In the genomic region with DNA sequence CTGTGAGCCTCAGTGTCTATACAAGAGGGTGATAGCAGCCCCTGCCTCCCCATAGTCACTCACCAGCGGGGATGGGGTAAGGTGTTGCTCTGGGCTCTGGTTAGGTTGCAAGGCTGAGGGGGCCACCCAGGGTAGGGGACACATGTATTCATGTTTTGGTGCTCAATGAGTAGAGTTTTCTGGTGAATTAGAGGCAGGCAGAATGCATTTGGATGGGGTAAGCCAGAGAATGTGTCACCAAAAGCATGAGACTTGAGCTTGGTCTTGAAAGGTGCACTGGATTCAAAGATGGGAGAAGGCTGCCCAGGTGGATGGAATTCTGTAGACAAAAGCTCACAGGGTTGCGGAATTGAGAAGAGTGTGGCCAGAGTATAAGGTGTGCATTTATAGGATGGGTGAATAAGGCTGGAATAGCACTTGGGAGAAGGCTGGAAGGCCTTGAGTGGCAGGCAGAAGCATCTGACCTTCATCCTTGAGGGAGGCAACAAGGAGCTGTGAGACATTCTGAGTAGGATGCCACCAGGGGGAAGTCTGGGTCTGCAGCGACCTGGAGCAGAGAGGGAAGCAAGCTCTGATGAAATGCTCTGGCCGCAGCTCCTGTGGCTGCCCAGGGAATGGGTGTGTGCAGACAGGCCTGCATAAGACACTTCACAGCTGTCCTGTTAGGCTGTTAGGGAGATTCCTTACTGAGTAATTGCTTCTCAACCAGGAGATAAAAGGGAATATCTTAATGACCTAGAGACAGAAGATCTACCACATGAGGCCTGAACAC, we compare ENCODE assay signal across 2 cellular contexts.
TF ChIP-seq lines count a peak whose summit lies in the region.

No MANE protein-coding gene starts in this region.

TF ChIP-seq in IMR-90, 13 proteins besides CTCF, POLR2A, EP300 and RAD21 (continued from another document):
- TF ChIP-seq SMC3 (IDR thresholded peaks at IDR 0.05; ENCODE audit: low read depth, low read length) (no peak), RCOR1 (IDR thresholded peaks at IDR 0.05; ENCODE audit: insufficient replicate concordance, low read length) (no peak), CEBPB (IDR thresholded peaks at IDR 0.05; ENCODE audit: low read depth, low read length) (no peak), CHD1 (IDR thresholded peaks at IDR 0.05; ENCODE audit: low read depth, low read length) (no peak), BHLHE40 (IDR thresholded peaks at IDR 0.05; ENCODE audit: low read depth, low read length) (no peak), USF2 (IDR thresholded peaks at IDR 0.05; ENCODE audit: low read depth, low read length) (no peak)

TF ChIP-seq in liver, 16 proteins besides CTCF, POLR2A, EP300 and RAD21 (continued from another document):
- TF ChIP-seq, protein P1, sequence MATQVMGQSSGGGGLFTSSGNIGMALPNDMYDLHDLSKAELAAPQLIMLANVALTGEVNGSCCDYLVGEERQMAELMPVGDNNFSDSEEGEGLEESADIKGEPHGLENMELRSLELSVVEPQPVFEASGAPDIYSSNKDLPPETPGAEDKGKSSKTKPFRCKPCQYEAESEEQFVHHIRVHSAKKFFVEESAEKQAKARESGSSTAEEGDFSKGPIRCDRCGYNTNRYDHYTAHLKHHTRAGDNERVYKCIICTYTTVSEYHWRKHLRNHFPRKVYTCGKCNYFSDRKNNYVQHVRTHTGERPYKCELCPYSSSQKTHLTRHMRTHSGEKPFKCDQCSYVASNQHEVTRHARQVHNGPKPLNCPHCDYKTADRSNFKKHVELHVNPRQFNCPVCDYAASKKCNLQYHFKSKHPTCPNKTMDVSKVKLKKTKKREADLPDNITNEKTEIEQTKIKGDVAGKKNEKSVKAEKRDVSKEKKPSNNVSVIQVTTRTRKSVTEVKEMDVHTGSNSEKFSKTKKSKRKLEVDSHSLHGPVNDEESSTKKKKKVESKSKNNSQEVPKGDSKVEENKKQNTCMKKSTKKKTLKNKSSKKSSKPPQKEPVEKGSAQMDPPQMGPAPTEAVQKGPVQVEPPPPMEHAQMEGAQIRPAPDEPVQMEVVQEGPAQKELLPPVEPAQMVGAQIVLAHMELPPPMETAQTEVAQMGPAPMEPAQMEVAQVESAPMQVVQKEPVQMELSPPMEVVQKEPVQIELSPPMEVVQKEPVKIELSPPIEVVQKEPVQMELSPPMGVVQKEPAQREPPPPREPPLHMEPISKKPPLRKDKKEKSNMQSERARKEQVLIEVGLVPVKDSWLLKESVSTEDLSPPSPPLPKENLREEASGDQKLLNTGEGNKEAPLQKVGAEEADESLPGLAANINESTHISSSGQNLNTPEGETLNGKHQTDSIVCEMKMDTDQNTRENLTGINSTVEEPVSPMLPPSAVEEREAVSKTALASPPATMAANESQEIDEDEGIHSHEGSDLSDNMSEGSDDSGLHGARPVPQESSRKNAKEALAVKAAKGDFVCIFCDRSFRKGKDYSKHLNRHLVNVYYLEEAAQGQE (IDR thresholded peaks at IDR 0.05), result no peak
- no peak for TF ChIP-seq JUND (IDR thresholded peaks at IDR 0.05)
- no peak for TF ChIP-seq NR2F2 (IDR thresholded peaks at IDR 0.05)
- no peak for TF ChIP-seq EGR1 (IDR thresholded peaks at IDR 0.05; ENCODE audit: low read depth in 2 of 2)
- no peak for TF ChIP-seq RXRA (IDR thresholded peaks at IDR 0.05)
- TF ChIP-seq FOXA1 (IDR thresholded peaks at IDR 0.05), result no peak
- no peak for TF ChIP-seq ATF3 (IDR thresholded peaks at IDR 0.05)
